ENCODE assay signal across 11 cellular contexts in genomic region chr7:5625938-5626337, GRCh38. TPM values are rescaled to one million over a fixed set of nuclear protein-coding genes. Genes with fewer than 3 reads are reported as not detected.
DNase-seq lines count a peak whose midpoint lies in the region; ATAC-seq and TF ChIP-seq lines count a peak whose summit lies in the region.
"Had no signal": no experiment of that assay in that cellular context is flagged by ENCODE, and none has a peak within 500 bp of the region (broad histone marks: within the 10 kb centered on the region; RNA-seq: fewer than 3 reads in every experiment).

No MANE protein-coding gene starts in this region.

- H3K36me3 ChIP-seq in HCT116 (ENCODE audit: control insufficient read depth in 1 of 2, insufficient read depth in 2 of 2, low read length in 2 of 2) (peaks cover 2 to 24% of the 10 kb centered on the region in 2 experiments; a peak in 1 of 4 replicates), liver (ENCODE audit: control insufficient read depth in 4 of 4, insufficient read depth in 3 of 4, low read depth in 1 of 4, low read length in 3 of 4) (peaks cover 3 to 31% (median 15%) of the 10 kb centered on the region in 4 donors)

- TF ChIP-seq POLR2A in HCT116 (IDR thresholded peaks at IDR 0.05; ENCODE audit: borderline replicate concordance, extremely low read depth, insufficient read depth, insufficient read length), result no peak

- 41% methylated on average over 1 of the region's 1 CpG for WGBS in liver

- in situ Hi-C loops in astrocyte of the cerebellum (cut with HindIII; ENCODE audit: low sequenced_read_pairs), result loop anchor here (5.0 kb wide), 1 partner anchor 56 kb away; no protein-coding TSS in a partner anchor

- no peaks in the 10 kb centered on the region for H3K9me2 ChIP-seq in HCT116 (ENCODE audit: insufficient read depth)

- no peak for TF ChIP-seq RAD21 in HCT116 (IDR thresholded peaks at IDR 0.05; ENCODE audit: low read depth)
- no peak for TF ChIP-seq RAD21 in liver (IDR thresholded peaks at IDR 0.05)

- no peaks in the 10 kb centered on the region for H3K79me2 ChIP-seq in HCT116 (ENCODE audit: insufficient read depth, low read length)

- ATAC-seq in HCT116 (no peak), HG03469 (IDR thresholded peaks at IDR 0.05; ENCODE audit: unreplicated experiment) (no peak)

- POLR2A ChIA-PET in HCT116 (lab: Charles Lee), result interaction anchor here (0.6 kb wide), 1 partner anchor 16 kb away, joined by 3 read pairs; no protein-coding TSS in a partner anchor

- no peak overlapping the region for H3K4me3 ChIP-seq in HCT116 (replicated peaks in 1 of 2; ENCODE audit: low read depth in 1 of 2, low read length in 2 of 2)
- H3K4me3 ChIP-seq in astrocyte of the cerebellum (ENCODE audit: low read depth, low read length), result no peak overlapping the region
- no peak overlapping the region for H3K4me3 ChIP-seq in liver (ENCODE audit: low read depth in 1 of 3, low read length in 3 of 3)
- H3K4me3 ChIP-seq: GM23338 had no signal

- H3K27ac ChIP-seq in HCT116 (ENCODE audit: low read depth, low read length) (no peak overlapping the region), liver (ENCODE audit: low read depth in 1 of 2, low read length in 2 of 2) (no peak overlapping the region)

- no TSS peak for BruUV-seq in HCT116 (replicated peaks; lab: Mats Ljungman, UMichigan)

- no peak overlapping the region for H3K4me2 ChIP-seq in HCT116 (ENCODE audit: low read length)
- H3K4me2 ChIP-seq: GM23338 had no signal

- peak; percentile 19 for DNase-seq in AG09319 (ENCODE audit: extremely low read depth, low read depth)
- peak; percentile 3 for DNase-seq in HCT116 (ENCODE audit: low read depth, low spot score)
- DNase-seq in astrocyte of the cerebellum (ENCODE audit: low read depth), result peak; percentile 49
- DNase-seq in SHP77 treated with DMSO at 0.1 percent for 48 hours (lab: John Stamatoyannopoulos, UW), result no peak
- DNase-seq in effector CD4-positive, alpha-beta T cell, result no peak
- no peak for DNase-seq in NCI-H446 treated with DMSO at 0.1 percent for 48 hours (lab: John Stamatoyannopoulos, UW)
- DNase-seq: activated naive CD4-positive, alpha-beta T cell treated with anti-CD3 and anti-CD28 coated beads for 36 hours; Kasumi-1 had no signal

- H3K9me3 ChIP-seq in HCT116 (ENCODE audit: control insufficient read depth in 1 of 2, insufficient read depth in 1 of 2, low read depth in 1 of 2, low read length in 2 of 2), result no peaks in the 10 kb centered on the region
- H3K9me3 ChIP-seq in liver (ENCODE audit: control insufficient read depth in 4 of 4, low read length in 3 of 4), result no peaks in the 10 kb centered on the region

- H3K9ac ChIP-seq in HCT116 (ENCODE audit: low read length) (no peak overlapping the region), liver (ENCODE audit: low read depth in 1 of 2, low read length in 2 of 2) (no peak overlapping the region)

- CTCF ChIA-PET in HCT116 (lab: Charles Lee), result no interaction called here

- peaks cover 3 to 26% of the 10 kb centered on the region in 2 experiments; a peak in 2 of 4 replicates for H3K4me1 ChIP-seq in HCT116 (ENCODE audit: control insufficient read depth in 1 of 2, insufficient read depth in 2 of 2, low read length in 2 of 2)
- H3K4me1 ChIP-seq in liver (ENCODE audit: control insufficient read depth in 4 of 4, insufficient read depth in 4 of 4, low read length in 3 of 4), result peaks cover 0 to 2% (median 0%) of the 10 kb centered on the region in 4 donors

- intact Hi-C loops in HCT116 (cut with micrococcal nuclease), result no loop called here

- no peaks in the 10 kb centered on the region for H3K27me3 ChIP-seq in HCT116 (ENCODE audit: insufficient read depth, low read length)
- no peaks in the 10 kb centered on the region for H3K27me3 ChIP-seq in liver (ENCODE audit: control insufficient read depth in 4 of 4, insufficient read depth in 4 of 4, low read length in 3 of 4)

- no peak overlapping the region for H2AFZ ChIP-seq in HCT116 (ENCODE audit: low read depth, low read length, poor library complexity, severe bottlenecking)
- H2AFZ ChIP-seq: GM23338 had no signal

- H4K20me1 ChIP-seq in HCT116 (ENCODE audit: insufficient read depth), result no peaks in the 10 kb centered on the region

- RAD21 ChIA-PET in HCT116 (lab: Charles Lee; ENCODE audit: low non-redundant PET in 1 of 2, low total read pairs in 2 of 2, uncharacterized antibody in 2 of 2, unreplicated experiment in 2 of 2), result no interaction called here

- TF ChIP-seq CTCF in AG09319 (IDR thresholded peaks at IDR 0.05; ENCODE audit: low read depth, low read length), result peak; percentile 11
- no peak for TF ChIP-seq CTCF in HCT116 (IDR thresholded peaks at IDR 0.05 in 2 of 3, conservative IDR thresholded peaks at IDR 0.05 in 1 of 3; ENCODE audit: borderline replicate concordance in 1 of 3, insufficient read depth in 1 of 3, low read depth in 2 of 3, low read length in 2 of 3)
- TF ChIP-seq CTCF in astrocyte of the cerebellum (IDR thresholded peaks at IDR 0.05; ENCODE audit: low read depth, low read length, missing control alignments), result peak; percentile 8
- TF ChIP-seq CTCF in liver (IDR thresholded peaks at IDR 0.05; ENCODE audit: low read depth, low read length, missing input control), result no peak

TF ChIP-seq in HCT116, 20 proteins besides CTCF, POLR2A, EP300 and RAD21:
- TF ChIP-seq CBX3 (IDR thresholded peaks at IDR 0.05; ENCODE audit: low read depth) (no peak), SP1 (IDR thresholded peaks at IDR 0.05; ENCODE audit: low read depth) (no peak), ZFX (IDR thresholded peaks at IDR 0.05) (no peak), JUND (IDR thresholded peaks at IDR 0.05) (no peak), ELF1 (IDR thresholded peaks at IDR 0.05; ENCODE audit: borderline replicate concordance, low read depth) (no peak), TCF7L2 (IDR thresholded peaks at IDR 0.05; ENCODE audit: borderline replicate concordance, extremely low read depth, insufficient read depth, insufficient read length) (no peak), EZH2phosphoT487 (IDR thresholded peaks at IDR 0.05; ENCODE audit: borderline replicate concordance) (no peak), SRF (IDR thresholded peaks at IDR 0.05; ENCODE audit: low read depth) (no peak), ATF3 (IDR thresholded peaks at IDR 0.05) (no peak), ZNF274 (IDR thresholded peaks at IDR 0.05; ENCODE audit: low read depth, low read length) (no peak), EGR1 (IDR thresholded peaks at IDR 0.05; ENCODE audit: low read depth) (no peak), CEBPB (IDR thresholded peaks at IDR 0.05; ENCODE audit: low read depth) (no peak)

TF ChIP-seq in liver, 16 proteins besides CTCF, POLR2A, EP300 and RAD21:
- TF ChIP-seq NR2F2 (IDR thresholded peaks at IDR 0.05), result peak; percentile 23
- no peak for TF ChIP-seq ZBTB33 (IDR thresholded peaks at IDR 0.05)
TF ChIP-seq in liver: peak in this region for 1.

RNA-seq across cellular contexts. Expression of gene FSCN1, which starts 33.3 kb away (rescaled TPM):
- total RNA-seq in HCT116 (2021; ENCODE audit: unreplicated experiment) (302 TPM), liver (10 to 100 TPM; 17.2 to 66.1 TPM)
- polyA plus RNA-seq in HCT116 (2012), result 185 and 190 TPM in 2 replicates
- polyA plus RNA-seq in liver, result 10 to 100 TPM in 1 of 2 donors, 1 to 10 TPM in 1; 2.0 to 22.3 TPM

Comparison
In these comparisons a context has a peak if more than half of its experiments do, and no peak if none do; other contexts are left out.
1. DNase-seq: peak in AG09319 (single experiment), HCT116 (single experiment) and astrocyte of the cerebellum (single experiment); none in SHP77 treated with DMSO at 0.1 percent for 48 hours (single experiment), effector CD4-positive, alpha-beta T cell (single experiment) and NCI-H446 treated with DMSO at 0.1 percent for 48 hours (single experiment).
2. CTCF ChIP-seq: peak in AG09319 (single experiment) and astrocyte of the cerebellum (single experiment); none in HCT116 (0 of 3) and liver (single experiment).